In the genomic region with DNA sequence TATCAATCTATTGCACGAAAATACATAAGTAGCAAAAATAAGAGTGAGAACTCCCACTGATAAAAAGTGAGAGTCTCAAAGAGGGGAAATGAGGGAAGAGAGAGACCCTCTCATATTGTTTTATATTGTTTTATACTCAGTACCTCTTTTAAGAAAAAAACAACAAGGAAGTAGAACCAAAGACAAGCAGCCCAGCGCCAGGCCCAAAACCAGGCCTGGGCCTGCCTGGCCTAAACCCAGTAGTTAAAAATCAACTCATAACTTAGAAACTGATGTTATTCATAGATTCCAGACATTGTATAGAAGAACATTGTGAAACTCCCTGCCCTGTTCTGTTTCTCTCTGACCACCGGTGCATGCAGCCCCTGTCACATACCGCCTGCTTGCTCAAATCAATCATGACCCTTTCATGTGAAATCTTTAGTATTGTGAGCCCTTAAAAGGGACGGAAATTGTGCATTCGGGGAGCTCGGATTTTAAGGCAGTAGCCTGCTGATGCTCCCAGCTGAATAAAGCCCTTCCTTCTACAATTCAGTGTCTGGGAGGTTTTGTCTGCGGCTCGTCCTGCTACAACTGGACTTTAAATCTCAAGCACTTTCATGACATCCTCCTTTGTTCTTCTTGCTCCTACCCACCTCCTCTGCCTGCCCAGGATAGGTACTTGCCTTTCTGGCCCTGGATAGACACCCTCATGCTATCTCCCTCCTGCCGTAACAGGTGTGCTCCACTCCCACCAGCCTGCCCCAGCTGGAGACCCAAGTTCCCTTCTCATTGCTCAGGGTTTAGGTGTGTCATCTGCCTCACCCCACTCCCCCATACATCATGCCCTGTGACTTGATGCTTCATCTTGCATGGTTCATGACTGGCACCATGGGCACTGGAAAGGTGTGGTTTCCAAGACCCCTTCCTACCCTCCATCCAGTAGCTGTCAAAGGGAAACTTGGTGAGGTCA, we compare ENCODE assay signal across 1 cellular context.
A peak's percentile ranks its signal among the peaks of the same experiment; 100 is the strongest.
TF ChIP-seq lines count a peak whose summit lies in the region.

No MANE protein-coding gene starts in this region.

TF ChIP-seq in HepG2, 621 proteins besides CTCF, POLR2A, EP300 and RAD21:
- TF ChIP-seq ZFX (CRISPR knock-in tag; IDR thresholded peaks at IDR 0.05; ENCODE audit: low read depth), result peak; percentile 22; the same call in 1 of the 2 replicates
